ENCODE assay signal across 1 cellular context in genomic region chr7:77933394-77933793, GRCh38.
A peak's percentile ranks its signal among the peaks of the same experiment; 100 is the strongest.
TF ChIP-seq lines count a peak whose summit lies in the region.

No MANE protein-coding gene starts in this region.

TF ChIP-seq in K562, 482 proteins besides CTCF, POLR2A, EP300 and RAD21 (continued from another document and continues in another):
- TF ChIP-seq, protein P1, sequence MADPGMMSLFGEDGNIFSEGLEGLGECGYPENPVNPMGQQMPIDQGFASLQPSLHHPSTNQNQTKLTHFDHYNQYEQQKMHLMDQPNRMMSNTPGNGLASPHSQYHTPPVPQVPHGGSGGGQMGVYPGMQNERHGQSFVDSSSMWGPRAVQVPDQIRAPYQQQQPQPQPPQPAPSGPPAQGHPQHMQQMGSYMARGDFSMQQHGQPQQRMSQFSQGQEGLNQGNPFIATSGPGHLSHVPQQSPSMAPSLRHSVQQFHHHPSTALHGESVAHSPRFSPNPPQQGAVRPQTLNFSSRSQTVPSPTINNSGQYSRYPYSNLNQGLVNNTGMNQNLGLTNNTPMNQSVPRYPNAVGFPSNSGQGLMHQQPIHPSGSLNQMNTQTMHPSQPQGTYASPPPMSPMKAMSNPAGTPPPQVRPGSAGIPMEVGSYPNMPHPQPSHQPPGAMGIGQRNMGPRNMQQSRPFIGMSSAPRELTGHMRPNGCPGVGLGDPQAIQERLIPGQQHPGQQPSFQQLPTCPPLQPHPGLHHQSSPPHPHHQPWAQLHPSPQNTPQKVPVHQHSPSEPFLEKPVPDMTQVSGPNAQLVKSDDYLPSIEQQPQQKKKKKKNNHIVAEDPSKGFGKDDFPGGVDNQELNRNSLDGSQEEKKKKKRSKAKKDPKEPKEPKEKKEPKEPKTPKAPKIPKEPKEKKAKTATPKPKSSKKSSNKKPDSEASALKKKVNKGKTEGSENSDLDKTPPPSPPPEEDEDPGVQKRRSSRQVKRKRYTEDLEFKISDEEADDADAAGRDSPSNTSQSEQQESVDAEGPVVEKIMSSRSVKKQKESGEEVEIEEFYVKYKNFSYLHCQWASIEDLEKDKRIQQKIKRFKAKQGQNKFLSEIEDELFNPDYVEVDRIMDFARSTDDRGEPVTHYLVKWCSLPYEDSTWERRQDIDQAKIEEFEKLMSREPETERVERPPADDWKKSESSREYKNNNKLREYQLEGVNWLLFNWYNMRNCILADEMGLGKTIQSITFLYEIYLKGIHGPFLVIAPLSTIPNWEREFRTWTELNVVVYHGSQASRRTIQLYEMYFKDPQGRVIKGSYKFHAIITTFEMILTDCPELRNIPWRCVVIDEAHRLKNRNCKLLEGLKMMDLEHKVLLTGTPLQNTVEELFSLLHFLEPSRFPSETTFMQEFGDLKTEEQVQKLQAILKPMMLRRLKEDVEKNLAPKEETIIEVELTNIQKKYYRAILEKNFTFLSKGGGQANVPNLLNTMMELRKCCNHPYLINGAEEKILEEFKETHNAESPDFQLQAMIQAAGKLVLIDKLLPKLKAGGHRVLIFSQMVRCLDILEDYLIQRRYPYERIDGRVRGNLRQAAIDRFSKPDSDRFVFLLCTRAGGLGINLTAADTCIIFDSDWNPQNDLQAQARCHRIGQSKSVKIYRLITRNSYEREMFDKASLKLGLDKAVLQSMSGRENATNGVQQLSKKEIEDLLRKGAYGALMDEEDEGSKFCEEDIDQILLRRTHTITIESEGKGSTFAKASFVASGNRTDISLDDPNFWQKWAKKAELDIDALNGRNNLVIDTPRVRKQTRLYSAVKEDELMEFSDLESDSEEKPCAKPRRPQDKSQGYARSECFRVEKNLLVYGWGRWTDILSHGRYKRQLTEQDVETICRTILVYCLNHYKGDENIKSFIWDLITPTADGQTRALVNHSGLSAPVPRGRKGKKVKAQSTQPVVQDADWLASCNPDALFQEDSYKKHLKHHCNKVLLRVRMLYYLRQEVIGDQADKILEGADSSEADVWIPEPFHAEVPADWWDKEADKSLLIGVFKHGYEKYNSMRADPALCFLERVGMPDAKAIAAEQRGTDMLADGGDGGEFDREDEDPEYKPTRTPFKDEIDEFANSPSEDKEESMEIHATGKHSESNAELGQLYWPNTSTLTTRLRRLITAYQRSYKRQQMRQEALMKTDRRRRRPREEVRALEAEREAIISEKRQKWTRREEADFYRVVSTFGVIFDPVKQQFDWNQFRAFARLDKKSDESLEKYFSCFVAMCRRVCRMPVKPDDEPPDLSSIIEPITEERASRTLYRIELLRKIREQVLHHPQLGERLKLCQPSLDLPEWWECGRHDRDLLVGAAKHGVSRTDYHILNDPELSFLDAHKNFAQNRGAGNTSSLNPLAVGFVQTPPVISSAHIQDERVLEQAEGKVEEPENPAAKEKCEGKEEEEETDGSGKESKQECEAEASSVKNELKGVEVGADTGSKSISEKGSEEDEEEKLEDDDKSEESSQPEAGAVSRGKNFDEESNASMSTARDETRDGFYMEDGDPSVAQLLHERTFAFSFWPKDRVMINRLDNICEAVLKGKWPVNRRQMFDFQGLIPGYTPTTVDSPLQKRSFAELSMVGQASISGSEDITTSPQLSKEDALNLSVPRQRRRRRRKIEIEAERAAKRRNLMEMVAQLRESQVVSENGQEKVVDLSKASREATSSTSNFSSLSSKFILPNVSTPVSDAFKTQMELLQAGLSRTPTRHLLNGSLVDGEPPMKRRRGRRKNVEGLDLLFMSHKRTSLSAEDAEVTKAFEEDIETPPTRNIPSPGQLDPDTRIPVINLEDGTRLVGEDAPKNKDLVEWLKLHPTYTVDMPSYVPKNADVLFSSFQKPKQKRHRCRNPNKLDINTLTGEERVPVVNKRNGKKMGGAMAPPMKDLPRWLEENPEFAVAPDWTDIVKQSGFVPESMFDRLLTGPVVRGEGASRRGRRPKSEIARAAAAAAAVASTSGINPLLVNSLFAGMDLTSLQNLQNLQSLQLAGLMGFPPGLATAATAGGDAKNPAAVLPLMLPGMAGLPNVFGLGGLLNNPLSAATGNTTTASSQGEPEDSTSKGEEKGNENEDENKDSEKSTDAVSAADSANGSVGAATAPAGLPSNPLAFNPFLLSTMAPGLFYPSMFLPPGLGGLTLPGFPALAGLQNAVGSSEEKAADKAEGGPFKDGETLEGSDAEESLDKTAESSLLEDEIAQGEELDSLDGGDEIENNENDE (IDR thresholded peaks at IDR 0.05; ENCODE audit: low read depth, low read length): no peak
- TF ChIP-seq HMG20A (CRISPR knock-in tag; conservative IDR thresholded peaks at IDR 0.05) (no peak), SMARCA4 (IDR thresholded peaks at IDR 0.05) (peak; percentile 42; the same call in 1 of the 2 replicates), ELF2 (CRISPR knock-in tag; IDR thresholded peaks at IDR 0.05) (no peak), ZNF175 (CRISPR knock-in tag; IDR thresholded peaks at IDR 0.05; ENCODE audit: low read depth) (no peak), ZNF589 (CRISPR knock-in tag; IDR thresholded peaks at IDR 0.05; ENCODE audit: low read depth) (no peak), SLC30A9 (CRISPR knock-in tag; IDR thresholded peaks at IDR 0.05) (no peak), KDM1A (IDR thresholded peaks at IDR 0.05) (peak in 1 of 2 experiments; percentile 21; a peak in 1 of 4 replicates), ZNF311 (CRISPR knock-in tag; IDR thresholded peaks at IDR 0.05) (no peak), SFPQ (IDR thresholded peaks at IDR 0.05; ENCODE audit: low read depth, low read length) (no peak), SIRT6 (IDR thresholded peaks at IDR 0.05; ENCODE audit: low read depth, low read length) (no peak), SMAD4 (CRISPR knock-in tag; conservative IDR thresholded peaks at IDR 0.05) (no peak), ZNF347 (CRISPR knock-in tag; IDR thresholded peaks at IDR 0.05; ENCODE audit: low read depth) (no peak), NFE2 (IDR thresholded peaks at IDR 0.05; ENCODE audit: low read depth) (peak; percentile 48), TEAD4 (IDR thresholded peaks at IDR 0.05; ENCODE audit: low read length) (peak; percentile 23; the same call in 1 of the 2 replicates), TEAD4 (CRISPR knock-in tag; IDR thresholded peaks at IDR 0.05; ENCODE audit: borderline replicate concordance) (no peak), ARID1B (IDR thresholded peaks at IDR 0.05) (peak; percentile 55), EP400 (IDR thresholded peaks at IDR 0.05) (no peak), ZNF282 (CRISPR knock-in tag; IDR thresholded peaks at IDR 0.05) (no peak), ZC3H8 (IDR thresholded peaks at IDR 0.05) (no peak), ESRRA (IDR thresholded peaks at IDR 0.05; ENCODE audit: borderline replicate concordance, low read depth) (no peak), U2AF2 (optimal IDR thresholded peaks at IDR 0.05; ENCODE audit: low read depth, low read length) (no peak), ZNF384 (IDR thresholded peaks at IDR 0.05; ENCODE audit: low read depth, low read length) (peak; percentile 65), HIVEP1 (CRISPR knock-in tag; IDR thresholded peaks at IDR 0.05) (no peak), NEUROD1 (IDR thresholded peaks at IDR 0.05; ENCODE audit: borderline replicate concordance, low read depth, low read length, partially characterized antibody) (no peak), ZBTB1 (CRISPR knock-in tag; IDR thresholded peaks at IDR 0.05; ENCODE audit: borderline replicate concordance, low read depth) (no peak), ZNF263 (CRISPR knock-in tag; IDR thresholded peaks at IDR 0.05; ENCODE audit: borderline replicate concordance) (no peak), SPI1 (IDR thresholded peaks at IDR 0.05; ENCODE audit: borderline replicate concordance, low read depth, low read length) (no peak), SP2 (IDR thresholded peaks at IDR 0.05; ENCODE audit: extremely low read depth, low read depth, low read length, poor library complexity, severe bottlenecking) (no peak), TGIF2 (CRISPR knock-in tag; IDR thresholded peaks at IDR 0.05) (no peak), JUND (IDR thresholded peaks at IDR 0.05; ENCODE audit: borderline replicate concordance, low read depth, low read length) (peak; percentile 92), JUND (tag; IDR thresholded peaks at IDR 0.05; ENCODE audit: borderline replicate concordance, low read depth, low read length) (peak; percentile 93), KDM2B (CRISPR knock-in tag; IDR thresholded peaks at IDR 0.05) (no peak), RBM22 (IDR thresholded peaks at IDR 0.05; ENCODE audit: low read depth, low read length, poor library complexity, severe bottlenecking) (no peak), KAT7 (CRISPR knock-in tag; IDR thresholded peaks at IDR 0.05; ENCODE audit: borderline replicate concordance) (no peak), TRIM25 (IDR thresholded peaks at IDR 0.05; ENCODE audit: borderline replicate concordance) (no peak), ZNF431 (CRISPR knock-in tag; IDR thresholded peaks at IDR 0.05) (no peak), ZNF124 (CRISPR knock-in tag; IDR thresholded peaks at IDR 0.05) (no peak)
- TF ChIP-seq, protein P2, sequence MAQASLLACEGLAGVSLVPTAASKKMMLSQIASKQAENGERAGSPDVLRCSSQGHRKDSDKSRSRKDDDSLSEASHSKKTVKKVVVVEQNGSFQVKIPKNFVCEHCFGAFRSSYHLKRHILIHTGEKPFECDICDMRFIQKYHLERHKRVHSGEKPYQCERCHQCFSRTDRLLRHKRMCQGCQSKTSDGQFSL (CRISPR knock-in tag; IDR thresholded peaks at IDR 0.05): no peak
- TF ChIP-seq, protein P2 (tag; IDR thresholded peaks at IDR 0.05): no peak
- TF ChIP-seq, protein P3, sequence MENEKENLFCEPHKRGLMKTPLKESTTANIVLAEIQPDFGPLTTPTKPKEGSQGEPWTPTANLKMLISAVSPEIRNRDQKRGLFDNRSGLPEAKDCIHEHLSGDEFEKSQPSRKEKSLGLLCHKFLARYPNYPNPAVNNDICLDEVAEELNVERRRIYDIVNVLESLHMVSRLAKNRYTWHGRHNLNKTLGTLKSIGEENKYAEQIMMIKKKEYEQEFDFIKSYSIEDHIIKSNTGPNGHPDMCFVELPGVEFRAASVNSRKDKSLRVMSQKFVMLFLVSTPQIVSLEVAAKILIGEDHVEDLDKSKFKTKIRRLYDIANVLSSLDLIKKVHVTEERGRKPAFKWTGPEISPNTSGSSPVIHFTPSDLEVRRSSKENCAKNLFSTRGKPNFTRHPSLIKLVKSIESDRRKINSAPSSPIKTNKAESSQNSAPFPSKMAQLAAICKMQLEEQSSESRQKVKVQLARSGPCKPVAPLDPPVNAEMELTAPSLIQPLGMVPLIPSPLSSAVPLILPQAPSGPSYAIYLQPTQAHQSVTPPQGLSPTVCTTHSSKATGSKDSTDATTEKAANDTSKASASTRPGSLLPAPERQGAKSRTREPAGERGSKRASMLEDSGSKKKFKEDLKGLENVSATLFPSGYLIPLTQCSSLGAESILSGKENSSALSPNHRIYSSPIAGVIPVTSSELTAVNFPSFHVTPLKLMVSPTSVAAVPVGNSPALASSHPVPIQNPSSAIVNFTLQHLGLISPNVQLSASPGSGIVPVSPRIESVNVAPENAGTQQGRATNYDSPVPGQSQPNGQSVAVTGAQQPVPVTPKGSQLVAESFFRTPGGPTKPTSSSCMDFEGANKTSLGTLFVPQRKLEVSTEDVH (IDR thresholded peaks at IDR 0.05; ENCODE audit: low read depth, partially characterized antibody): no peak
- TF ChIP-seq, protein P4, sequence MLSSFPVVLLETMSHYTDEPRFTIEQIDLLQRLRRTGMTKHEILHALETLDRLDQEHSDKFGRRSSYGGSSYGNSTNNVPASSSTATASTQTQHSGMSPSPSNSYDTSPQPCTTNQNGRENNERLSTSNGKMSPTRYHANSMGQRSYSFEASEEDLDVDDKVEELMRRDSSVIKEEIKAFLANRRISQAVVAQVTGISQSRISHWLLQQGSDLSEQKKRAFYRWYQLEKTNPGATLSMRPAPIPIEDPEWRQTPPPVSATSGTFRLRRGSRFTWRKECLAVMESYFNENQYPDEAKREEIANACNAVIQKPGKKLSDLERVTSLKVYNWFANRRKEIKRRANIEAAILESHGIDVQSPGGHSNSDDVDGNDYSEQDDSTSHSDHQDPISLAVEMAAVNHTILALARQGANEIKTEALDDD (IDR thresholded peaks at IDR 0.05): peak; percentile 90
- TF ChIP-seq, protein P5, sequence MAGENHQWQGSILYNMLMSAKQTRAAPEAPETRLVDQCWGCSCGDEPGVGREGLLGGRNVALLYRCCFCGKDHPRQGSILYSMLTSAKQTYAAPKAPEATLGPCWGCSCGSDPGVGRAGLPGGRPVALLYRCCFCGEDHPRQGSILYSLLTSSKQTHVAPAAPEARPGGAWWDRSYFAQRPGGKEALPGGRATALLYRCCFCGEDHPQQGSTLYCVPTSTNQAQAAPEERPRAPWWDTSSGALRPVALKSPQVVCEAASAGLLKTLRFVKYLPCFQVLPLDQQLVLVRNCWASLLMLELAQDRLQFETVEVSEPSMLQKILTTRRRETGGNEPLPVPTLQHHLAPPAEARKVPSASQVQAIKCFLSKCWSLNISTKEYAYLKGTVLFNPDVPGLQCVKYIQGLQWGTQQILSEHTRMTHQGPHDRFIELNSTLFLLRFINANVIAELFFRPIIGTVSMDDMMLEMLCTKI (IDR thresholded peaks at IDR 0.05; ENCODE audit: partially characterized antibody): no peak
